In genomic region chr11:7668911-7669310, GRCh38 we compare ENCODE assay signal across 21 cellular contexts. TPM values are rescaled to one million over a fixed set of nuclear protein-coding genes. Genes with fewer than 3 reads are reported as not detected.
DNase-seq lines count a peak whose midpoint lies in the region; ATAC-seq and TF ChIP-seq lines count a peak whose summit lies in the region.
"Had no signal": no experiment of that assay in that cellular context is flagged by ENCODE, and none has a peak within 500 bp of the region (broad histone marks: within the 10 kb centered on the region; RNA-seq: fewer than 3 reads in every experiment).

No MANE protein-coding gene starts in this region.

- TF ChIP-seq CTCF in transverse colon (IDR thresholded peaks at IDR 0.05): no peak
- no peak for TF ChIP-seq CTCF in gastroesophageal sphincter (IDR thresholded peaks at IDR 0.05)

- DNase-seq in epithelial cell of prostate (ENCODE audit: low read depth, low spot score) (peak; percentile 81), medulla oblongata (ENCODE audit: extremely low spot score) (peak; percentile 85), sciatic nerve (ENCODE audit: low spot score) (no peak), NCI-H1417 treated with DMSO at 0.1 percent for 48 hours (lab: John Stamatoyannopoulos, UW) (no peak), transverse colon (no peak), NCI-H446 treated with DMSO at 0.1 percent for 48 hours (lab: John Stamatoyannopoulos, UW) (no peak)
- DNase-seq: activated CD4-positive, alpha-beta T cell treated with anti-CD3 and anti-CD28 coated beads for 48 hours; activated CD8-positive, alpha-beta memory T cell treated with anti-CD3 and anti-CD28 coated beads, Interleukin-2, amount 50 U/mL, for 48 hours; activated effector memory CD4-positive, alpha-beta T cell treated with anti-CD3 and anti-CD28 coated beads, Interleukin-2, amount 50 U/mL, for 16 hours; CD4-positive, alpha-beta memory T cell; DND-41; effector memory CD8-positive, alpha-beta T cell; NCI-H2081; RPMI8226; stimulated activated CD4-positive, alpha-beta T cell treated with anti-CD3 and anti-CD28 coated beads, Interleukin-15, amount 100 ng/mL, for 24 hours; stimulated activated naive CD4-positive, alpha-beta T cell treated with Interleukin-2 at 50 U/mL for 16 hours; uterus had no signal

- H3K4me3 ChIP-seq in HUES64 (ENCODE audit: low read length): no peak overlapping the region
- H3K4me3 ChIP-seq in transverse colon: no peak overlapping the region
- H3K4me3 ChIP-seq in gastroesophageal sphincter: no peak overlapping the region
- H3K4me3 ChIP-seq: GM23338, uterus had no signal

- WGBS in HUES64: 81% methylated on average over 4 of the region's 5 CpGs
- 0 to 67% methylated on average over 1 to 5 of the region's 5 CpGs for WGBS in transverse colon (ENCODE audit: low coverage in 1 of 2), 2 donors
- 48 to 71% methylated on average over 2 to 4 of the region's 5 CpGs for WGBS in gastroesophageal sphincter (ENCODE audit: low coverage in 1 of 2), 2 donors

- ATAC-seq in sciatic nerve: peak; percentile 27
- no peak for ATAC-seq in gastroesophageal sphincter
- ATAC-seq: effector memory CD8-positive, alpha-beta T cell; GM23338 had no signal

- H3K27me3 ChIP-seq in HUES64 (ENCODE audit: insufficient read depth, low read length) (no peaks in the 10 kb centered on the region), transverse colon (peaks cover 13% of the 10 kb centered on the region), gastroesophageal sphincter (peaks cover 31% of the 10 kb centered on the region)
- H3K27me3 ChIP-seq: uterus had no signal

- TF ChIP-seq EP300 in transverse colon (IDR thresholded peaks at IDR 0.05; ENCODE audit: low read depth): no peak
- TF ChIP-seq EP300 in gastroesophageal sphincter (IDR thresholded peaks at IDR 0.05): no peak

- H3K36me3 ChIP-seq in HUES64 (ENCODE audit: insufficient read depth, low read length) (peaks cover 63% of the 10 kb centered on the region), transverse colon (no peaks in the 10 kb centered on the region), gastroesophageal sphincter (peaks cover 0 to 16% of the 10 kb centered on the region in 2 donors)
- H3K36me3 ChIP-seq: uterus had no signal

- in situ Hi-C loops in transverse colon (cut with MboI; ENCODE audit: low pct_ligation_motif_present in 1 of 4, low pct_unique_long_range_greater_than_20kb in 1 of 4, low sequenced_read_pairs in 3 of 4): loop anchor here in 3 of 4 donors (5.0 to 25.0 kb wide), 2 partner anchors 97 to 107 kb away; no protein-coding TSS in a partner anchor

- TF ChIP-seq POLR2A in transverse colon (IDR thresholded peaks at IDR 0.05) (no peak), gastroesophageal sphincter (IDR thresholded peaks at IDR 0.05) (no peak)

- intact Hi-C loops in sciatic nerve (cut with DNase I) (no loop called here), transverse colon (cut with DNase I; ENCODE audit: low total_unique reads) (no loop called here)

- H3K27ac ChIP-seq in HUES64 (ENCODE audit: low read depth, low read length) (peak overlapping the region; percentile 16; the same call in 1 of the 2 replicates), epithelial cell of prostate (peak overlapping the region; percentile 84), transverse colon (no peak overlapping the region), gastroesophageal sphincter (no peak overlapping the region)
- H3K27ac ChIP-seq: uterus had no signal

- H3K9ac ChIP-seq in HUES64 (ENCODE audit: low read depth, low read length): no peak overlapping the region

- H3K9me3 ChIP-seq in HUES64 (ENCODE audit: insufficient read depth, low read depth, low read length) (peaks cover 10% of the 10 kb centered on the region), transverse colon (no peaks in the 10 kb centered on the region), gastroesophageal sphincter (no peaks in the 10 kb centered on the region)
- H3K9me3 ChIP-seq: uterus had no signal

- H3K4me1 ChIP-seq in HUES64 (ENCODE audit: insufficient read depth, low read length) (peaks cover 11% of the 10 kb centered on the region; the same call in 1 of the 2 replicates), transverse colon (peaks cover 0 to 17% (median 11%) of the 10 kb centered on the region in 4 donors), gastroesophageal sphincter (peaks cover 0 to 14% (median 3%) of the 10 kb centered on the region in 3 donors)
- H3K4me1 ChIP-seq: uterus had no signal

RNA-seq across cellular contexts. Expression of gene CYB5R2, which starts 4.4 kb away (rescaled TPM):
- polyA plus RNA-seq in HUES64 (2013, experiment 1 of 2): 28.9 TPM
- 30.8 TPM for polyA plus RNA-seq in HUES64 (2013, experiment 2 of 2)
- total RNA-seq in sciatic nerve (96.4 TPM), transverse colon (10 to 100 TPM in 1 of 4 donors, 1 to 10 TPM in 2, not detected in 1; 2.7 to 21.3 (median 4.2) TPM), gastroesophageal sphincter (1 to 10 TPM; 1.2 to 4.4 (median 2.1) TPM)
- total RNA-seq: CD4-positive, alpha-beta memory T cell had no signal

RNA-seq across cellular contexts. Expression of gene OVCH2, which starts 37.4 kb away (rescaled TPM):
- polyA plus RNA-seq in HUES64 (2013, experiment 1 of 2): 0.10 TPM
- not detected for polyA plus RNA-seq in HUES64 (2013, experiment 2 of 2)
- total RNA-seq in sciatic nerve (not detected), transverse colon (not detected), gastroesophageal sphincter (not detected)
- total RNA-seq: CD4-positive, alpha-beta memory T cell; NCI-H460 had no signal
- polyA plus RNA-seq: CD4-positive, alpha-beta memory T cell had no signal

Comparison
In these comparisons a context has a peak if more than half of its experiments do, and no peak if none do; other contexts are left out.
1. H3K27ac ChIP-seq: peak in HUES64 (single experiment) and epithelial cell of prostate (single experiment); none in transverse colon (0 of 4) and gastroesophageal sphincter (0 of 4).
2. DNase-seq: peak in epithelial cell of prostate (single experiment) and medulla oblongata (single experiment); none in sciatic nerve (single experiment), NCI-H1417 treated with DMSO at 0.1 percent for 48 hours (single experiment), transverse colon (single experiment) and NCI-H446 treated with DMSO at 0.1 percent for 48 hours (single experiment).